ENCODE assay signal across 8 cellular contexts in the genomic region with DNA sequence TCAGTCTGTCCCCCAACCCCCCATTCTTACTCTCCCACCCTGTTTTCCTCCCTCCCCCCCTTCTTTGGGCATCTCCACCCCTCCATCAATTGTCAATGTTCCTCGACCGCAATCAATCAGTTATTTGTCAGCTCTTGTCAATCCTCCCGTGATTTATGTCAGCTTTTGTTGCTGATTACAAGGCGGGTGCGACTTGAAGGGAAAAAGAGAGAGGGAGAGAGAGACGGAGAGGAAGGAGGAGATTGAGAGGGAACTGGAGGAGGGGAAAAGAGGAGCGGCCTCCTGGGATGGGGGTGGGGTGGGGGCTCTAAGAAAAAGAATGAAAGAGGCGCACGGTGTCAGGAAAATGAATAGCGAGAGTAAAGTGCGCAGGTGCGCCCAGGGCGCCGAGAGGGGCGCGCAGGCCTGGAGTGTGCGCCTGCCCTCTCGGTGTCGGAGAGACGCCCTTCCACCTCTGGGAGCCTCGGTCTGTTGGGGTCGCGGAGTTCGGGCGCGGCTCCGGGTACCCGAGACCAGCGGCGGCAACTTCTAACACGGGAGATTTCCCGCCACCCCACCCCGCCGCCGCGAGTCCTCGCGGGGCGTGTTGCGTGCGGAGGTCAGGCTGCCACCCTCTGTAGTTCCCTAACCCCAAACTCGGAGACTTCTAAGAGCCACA. TPM values are rescaled to one million over a fixed set of nuclear protein-coding genes. Genes with fewer than 3 reads are reported as not detected.
DNase-seq lines count a peak whose midpoint lies in the region; ATAC-seq, FAIRE-seq and TF ChIP-seq lines count a peak whose summit lies in the region.

No MANE protein-coding gene starts in this region.

- CTCF ChIA-PET in AG04450 (lab: Charles Lee) (interaction anchor here (3.9 kb wide), 1 partner anchor 634 kb away, joined by 13 read pairs; no protein-coding TSS in a partner anchor), RWPE1 (lab: Yijun Ruan, JAX) (interaction anchor here (0.6 to 0.9 kb wide), 4 partner anchors 21 to 667 kb away, joined by 3 read pairs; no protein-coding TSS in a partner anchor)

- no peaks in the 10 kb centered on the region; the same call in 1 of the 2 replicates for H3K4me1 ChIP-seq in H9 (ENCODE audit: insufficient read depth, low read length)
- no peaks in the 10 kb centered on the region for H3K4me1 ChIP-seq in endocrine pancreas (ENCODE audit: control insufficient read depth, insufficient read depth, low read length)
- H3K4me1 ChIP-seq in muscle layer of duodenum (ENCODE audit: control insufficient read depth in 1 of 2, insufficient read depth in 2 of 2, low read length in 2 of 2) = peaks cover 2 to 27% of the 10 kb centered on the region in 2 donors

- peaks cover 45% of the 10 kb centered on the region for H3K27me3 ChIP-seq in AG04450 (ENCODE audit: control insufficient read depth, insufficient read depth, low read length)
- H3K27me3 ChIP-seq in H9 (ENCODE audit: insufficient read depth, low read length) = peaks cover 78% of the 10 kb centered on the region
- no peaks in the 10 kb centered on the region for H3K27me3 ChIP-seq in endocrine pancreas (ENCODE audit: control insufficient read depth, insufficient read depth, low read length)
- H3K27me3 ChIP-seq in muscle layer of duodenum (ENCODE audit: low read depth, low read length) = peaks cover 3% of the 10 kb centered on the region

- H4K20me1 ChIP-seq in H9 (ENCODE audit: control insufficient read depth, insufficient read depth, insufficient read length) = no peaks in the 10 kb centered on the region

- no peak overlapping the region; the same call in 1 of the 2 replicates for H3K14ac ChIP-seq in H9 (ENCODE audit: insufficient read depth, low read length)

- no peak overlapping the region for H2AFZ ChIP-seq in H9 (ENCODE audit: low read length)

- H3K4me1 Mint-ChIP-seq in H9 = peaks cover 32 to 48% of the 10 kb centered on the region in 2 experiments

- no peak overlapping the region for H3K23ac ChIP-seq in H9 (ENCODE audit: insufficient read length, low read depth, low read length)

- H2BK20ac ChIP-seq in H9 (ENCODE audit: low read depth, low read length, poor library complexity, severe bottlenecking) = no peak overlapping the region

- TF ChIP-seq CTCF in AG04450 (IDR thresholded peaks at IDR 0.05; ENCODE audit: low read depth, low read length) (no peak), H9 (conservative IDR thresholded peaks at IDR 0.05) (no peak), RWPE1 (conservative IDR thresholded peaks at IDR 0.05; ENCODE audit: low read depth) (no peak), D721Med (IDR thresholded peaks at IDR 0.05; ENCODE audit: insufficient read depth, missing control alignments) (no peak)

- H3K4me3 Mint-ChIP-seq in H9 = peak overlapping the region; percentile 63 to 87

- no peak overlapping the region for H3K56ac ChIP-seq in H9 (ENCODE audit: insufficient read length, low read depth, low read length)

- WGBS in H9 (ENCODE audit: extremely low coverage, insufficient read length, low lambda C conversion rate) = no CpG with 5 or more reads among the region's 42 CpGs

- peaks cover 98% of the 10 kb centered on the region for H3K27me3 Mint-ChIP-seq in H9 (ENCODE audit: low read depth)

- no peak for ATAC-seq in HG02884 (IDR thresholded peaks at IDR 0.05; ENCODE audit: unreplicated experiment)

- POLR2A ChIA-PET in AG04450 (lab: Yijun Ruan, JAX) = interaction anchor here (0.9 to 2.1 kb wide), 6 partner anchors 27 to 882 kb away, joined by 3 to 24 read pairs (median 6); no protein-coding TSS in a partner anchor
- POLR2A ChIA-PET in RWPE1 (lab: Yijun Ruan, JAX; ENCODE audit: low non-redundant PET) = interaction anchor here (1.3 kb wide), 1 partner anchor 557 kb away, joined by 4 read pairs; no protein-coding TSS in a partner anchor

- H3K4me3 ChIP-seq in AG04450 (ENCODE audit: low read depth, low read length) (peak overlapping the region; percentile 100), endocrine pancreas (ENCODE audit: control insufficient read depth, insufficient read depth, low read length) (peak overlapping the region; percentile 19), muscle layer of duodenum (ENCODE audit: low read depth in 1 of 2, low read length in 2 of 2) (peak overlapping the region; percentile 90 to 97)

- H4K91ac ChIP-seq in H9 (ENCODE audit: insufficient read length, low read depth, low read length) = no peak overlapping the region

- no peaks in the 10 kb centered on the region; a peak in 1 of 7 replicates for H3K36me3 Mint-ChIP-seq in H9 (ENCODE audit: insufficient read depth in 1 of 3, low read depth in 3 of 3)

- no peaks in the 10 kb centered on the region for H3K79me1 ChIP-seq in H9 (ENCODE audit: insufficient read depth, low read depth, low read length, poor library complexity, severe bottlenecking)

- H3K27ac Mint-ChIP-seq in H9 = peak overlapping the region in 1 of 3 experiments; percentile 2; a peak in 1 of 7 replicates

- no peak overlapping the region for H3K4ac ChIP-seq in H9 (ENCODE audit: low read depth, low read length)

- no peaks in the 10 kb centered on the region for H3K79me2 ChIP-seq in H9 (ENCODE audit: insufficient read depth, low read length)

- peaks cover under 1 to 2% of the 10 kb centered on the region in 2 experiments; a peak in 3 of 5 replicates for H3K9me3 Mint-ChIP-seq in H9

- H3K23me2 ChIP-seq in H9 (ENCODE audit: insufficient read length, low read depth, low read length, poor library complexity, severe bottlenecking) = peaks cover 40% of the 10 kb centered on the region

- H4K5ac ChIP-seq in H9 (ENCODE audit: insufficient read length, low read depth, low read length) = no peak overlapping the region

- H4K8ac ChIP-seq in H9 (replicated peaks; ENCODE audit: insufficient read length, low read depth, low read length) = no peak overlapping the region

- H2BK120ac ChIP-seq in H9 (ENCODE audit: low read depth, low read length, poor library complexity, severe bottlenecking) = no peak overlapping the region

- no peak overlapping the region for H2BK15ac ChIP-seq in H9 (ENCODE audit: low read depth, low read length)

- no peak overlapping the region for H3T11ph ChIP-seq in H9 (ENCODE audit: low read length)

- peaks cover 29% of the 10 kb centered on the region for H3K9me3 ChIP-seq in AG04450 (ENCODE audit: control insufficient read depth, insufficient read depth, low read length)
- H3K9me3 ChIP-seq in H9 (ENCODE audit: control insufficient read depth, low read depth, low read length) = no peaks in the 10 kb centered on the region
- no peaks in the 10 kb centered on the region for H3K9me3 ChIP-seq in endocrine pancreas (ENCODE audit: control insufficient read depth, low read length)
- H3K9me3 ChIP-seq in muscle layer of duodenum (ENCODE audit: control insufficient read depth in 1 of 2, low read length in 2 of 2) = no peaks in the 10 kb centered on the region

- H3K4me2 ChIP-seq in H9 (ENCODE audit: insufficient read depth, insufficient read length, low read length) = peak overlapping the region; percentile 84

- H2BK12ac ChIP-seq in H9 (ENCODE audit: insufficient read length, low read depth, low read length) = no peak overlapping the region

- no peak overlapping the region for H2AK5ac ChIP-seq in H9 (ENCODE audit: insufficient read length, low read length)

- H3K9ac ChIP-seq in H9 (ENCODE audit: extremely low read depth, insufficient read length, low read length) = no peak overlapping the region
- peak overlapping the region; percentile 50 for H3K9ac ChIP-seq in endocrine pancreas (ENCODE audit: control insufficient read depth, insufficient read depth, low read length)

- H2BK5ac ChIP-seq in H9 (ENCODE audit: insufficient read length, low read length) = no peak overlapping the region

- DNase-seq in AG04450 (ENCODE audit: low read depth, low spot score) (no peak), H9 (peak; percentile 59), RWPE1 (ENCODE audit: low spot score) (no peak), D721Med (ENCODE audit: insufficient read length, low spot score) (no peak), activated gamma-delta T cell (lab: John Stamatoyannopoulos, UW) (no peak)

- no peak for FAIRE-seq in D721Med (lab: Jason Lieb, UNC)

- peak overlapping the region; percentile 73 for H3K27ac ChIP-seq in AG04450 (ENCODE audit: low read depth, low read length)
- H3K27ac ChIP-seq in H9 (ENCODE audit: insufficient read length, low read depth, low read length) = no peak overlapping the region
- peak overlapping the region; percentile 97 for H3K27ac ChIP-seq in RWPE1
- H3K27ac ChIP-seq in muscle layer of duodenum (ENCODE audit: low read length) = peak overlapping the region; percentile 94

- no peak overlapping the region for H3K18ac ChIP-seq in H9 (ENCODE audit: insufficient read length, low read depth, low read length)

- H3K36me3 ChIP-seq in endocrine pancreas (ENCODE audit: control insufficient read depth, insufficient read depth, low read length) = no peaks in the 10 kb centered on the region
- peaks cover 0 to 11% of the 10 kb centered on the region in 2 donors for H3K36me3 ChIP-seq in muscle layer of duodenum (ENCODE audit: control insufficient read depth in 1 of 2, insufficient read depth in 2 of 2, low read length in 2 of 2)

RNA-seq across cellular contexts. Expression of a gene that starts 1.1 kb away (rescaled TPM):
- polyA plus RNA-seq in AG04450 (2011; rRNA removed) = 2.5 and 3.3 TPM in 2 replicates
- 1.8 and 1.9 TPM in 2 replicates for polyA minus RNA-seq in AG04450 (2011; rRNA and poly(A)+ RNA removed)
- total RNA-seq in H9 (2021) = 0.09 and 0.13 TPM in 2 replicates

RNA-seq across cellular contexts. Expression of a gene that starts 28.8 kb away (rescaled TPM):
- 0.05 and 0.12 TPM in 2 replicates for polyA plus RNA-seq in AG04450 (2011; rRNA removed)
- not detected in 2 replicates for polyA minus RNA-seq in AG04450 (2011; rRNA and poly(A)+ RNA removed)
- total RNA-seq in H9 (2021) = 1.8 and 2.1 TPM in 2 replicates

Comparison
In these comparisons a context has a peak if more than half of its experiments do, and no peak if none do; other contexts are left out.
1. H3K4me3 ChIP-seq: peak in every context shown above with its lines; median percentile 100 in AG04450; 94 in muscle layer of duodenum; 19 in endocrine pancreas.